12 cellular contexts compared by ENCODE assay signal in genomic region chr4:144374065-144374464, GRCh38.
DNase-seq lines count a peak whose midpoint lies in the region; ATAC-seq and TF ChIP-seq lines count a peak whose summit lies in the region.
"Had no signal": no experiment of that assay in that cellular context is flagged by ENCODE, and none has a peak within 500 bp of the region (broad histone marks: within the 10 kb centered on the region; RNA-seq: fewer than 3 reads in every experiment).

No MANE protein-coding gene starts in this region.

- H3K27ac ChIP-seq in HUES48 (ENCODE audit: low read depth, low read length) (peak overlapping the region; percentile 34), GM23248 (no peak overlapping the region), left ventricle myocardium inferior (replicated peaks) (no peak overlapping the region)
- H3K27ac ChIP-seq: BLaER1 treated with 17β-estradiol and CSF1 and Interleukin-3, amounts not matched to agents 10 nM and 100 nM; thoracic aorta had no signal

- WGBS in GM23248 (ENCODE audit: low coverage in 1 of 2, low lambda C conversion rate in 2 of 2, missing lambda C conversion rate in 2 of 2), 2 experiments: 37 to 50% methylated on average over 5 of the region's 5 CpGs

- peak; percentile 75 for DNase-seq in GM12865 (ENCODE audit: low read depth)
- no peak for DNase-seq in NCI-H2196 treated with DMSO at 0.1 percent for 48 hours (lab: John Stamatoyannopoulos, UW; ENCODE audit: unreplicated experiment)
- no peak for DNase-seq in omental fat pad (ENCODE audit: low spot score)
- DNase-seq in GM23248: no peak
- no peak for DNase-seq in left ventricle myocardium inferior
- DNase-seq: activated naive CD4-positive, alpha-beta T cell treated with anti-CD3 and anti-CD28 coated beads for 36 hours; effector CD4-positive, alpha-beta T cell had no signal

- H3F3A ChIP-seq in GM23248 (ENCODE audit: insufficient read depth): no peaks in the 10 kb centered on the region

- ATAC-seq in GM19328 (IDR thresholded peaks at IDR 0.05; ENCODE audit: unreplicated experiment): peak; percentile 86
- ATAC-seq in HG02840 (IDR thresholded peaks at IDR 0.05; ENCODE audit: low FRiP score, unreplicated experiment): peak; percentile 65
- no peak for ATAC-seq in omental fat pad (ENCODE audit: low FRiP score)

- no peaks in the 10 kb centered on the region for H4K20me1 ChIP-seq in GM23248 (ENCODE audit: insufficient read depth)
- H4K20me1 ChIP-seq: BLaER1 treated with 17β-estradiol and CSF1 and Interleukin-3, amounts not matched to agents 10 nM and 100 nM had no signal

- no peak overlapping the region for H3K9ac ChIP-seq in HUES48 (ENCODE audit: low read depth, low read length)
- H3K9ac ChIP-seq in GM23248: no peak overlapping the region
- H3K9ac ChIP-seq: BLaER1 treated with 17β-estradiol and CSF1 and Interleukin-3, amounts not matched to agents 10 nM and 100 nM had no signal

- H3K36me3 ChIP-seq in HUES48 (ENCODE audit: control insufficient read depth, insufficient read depth, low read length) (no peaks in the 10 kb centered on the region), GM23248 (ENCODE audit: low read depth) (no peaks in the 10 kb centered on the region), left ventricle myocardium inferior (no peaks in the 10 kb centered on the region)
- H3K36me3 ChIP-seq: BLaER1 treated with 17β-estradiol and CSF1 and Interleukin-3, amounts not matched to agents 10 nM and 100 nM; thoracic aorta had no signal

- no peaks in the 10 kb centered on the region for H3K9me2 ChIP-seq in GM23248 (ENCODE audit: insufficient read depth)

- H3K4me1 ChIP-seq in HUES48 (ENCODE audit: control insufficient read depth, insufficient read depth, low read length): peaks cover 10% of the 10 kb centered on the region
- no peaks in the 10 kb centered on the region for H3K4me1 ChIP-seq in GM23248 (ENCODE audit: insufficient read depth)
- H3K4me1 ChIP-seq in left ventricle myocardium inferior: no peaks in the 10 kb centered on the region

- no peak overlapping the region for H3K4me3 ChIP-seq in GM12865 (ENCODE audit: low read depth, low read length)
- H3K4me3 ChIP-seq in HUES48 (ENCODE audit: low read depth, low read length): no peak overlapping the region
- no peak overlapping the region for H3K4me3 ChIP-seq in GM23248
- H3K4me3 ChIP-seq in left ventricle myocardium inferior: no peak overlapping the region
- H3K4me3 ChIP-seq: BLaER1 treated with 17β-estradiol and CSF1 and Interleukin-3, amounts not matched to agents 10 nM and 100 nM; thoracic aorta had no signal

- H3K27me3 ChIP-seq in HUES48 (ENCODE audit: control insufficient read depth, insufficient read depth, low read length) (no peaks in the 10 kb centered on the region), GM23248 (replicated peaks; ENCODE audit: insufficient read depth) (peaks cover 13% of the 10 kb centered on the region; the same call in 1 of the 2 replicates), left ventricle myocardium inferior (ENCODE audit: low read depth) (peaks cover 3% of the 10 kb centered on the region)
- H3K27me3 ChIP-seq: BLaER1 treated with 17β-estradiol and CSF1 and Interleukin-3, amounts not matched to agents 10 nM and 100 nM had no signal

- in situ Hi-C loops in GM23248 (cut with MboI): no loop called here

- H3K79me2 ChIP-seq in GM23248 (ENCODE audit: insufficient read depth): no peaks in the 10 kb centered on the region

- H3K4me2 ChIP-seq in GM23248 (ENCODE audit: unreplicated experiment): no peak overlapping the region
- H3K4me2 ChIP-seq: BLaER1 treated with 17β-estradiol and CSF1 and Interleukin-3, amounts not matched to agents 10 nM and 100 nM had no signal

- intact Hi-C loops in left ventricle myocardium inferior (cut with micrococcal nuclease): no loop called here

- TF ChIP-seq CTCF in GM12865 (IDR thresholded peaks at IDR 0.05; ENCODE audit: insufficient read depth, low read depth, low read length, missing control alignments) (no peak), omental fat pad (IDR thresholded peaks at IDR 0.05) (no peak), left ventricle myocardium inferior (IDR thresholded peaks at IDR 0.05; ENCODE audit: borderline replicate concordance) (no peak)

- H3K9me3 ChIP-seq in HUES48 (ENCODE audit: control insufficient read depth, insufficient read depth, low read length) (no peaks in the 10 kb centered on the region), GM23248 (ENCODE audit: low read depth) (no peaks in the 10 kb centered on the region), left ventricle myocardium inferior (replicated peaks) (no peaks in the 10 kb centered on the region)
- H3K9me3 ChIP-seq: BLaER1 treated with 17β-estradiol and CSF1 and Interleukin-3, amounts not matched to agents 10 nM and 100 nM; thoracic aorta had no signal

- no peak overlapping the region for H2AFZ ChIP-seq in GM23248
